2 cellular contexts compared by ENCODE assay signal in genomic region chr1:15370781-15371467, GRCh38.
TF ChIP-seq lines count a peak whose summit lies in the region.

No MANE protein-coding gene starts in this region.

TF ChIP-seq in SK-N-SH, 30 proteins besides CTCF, POLR2A, EP300 and RAD21 (continued from another document):
- TF ChIP-seq REST (IDR thresholded peaks at IDR 0.05; ENCODE audit: low read depth, low read length) = no peak

TF ChIP-seq in SK-N-SH treated with all-trans-retinoic acid at 6 μM for 48 hours, 23 proteins besides CTCF, POLR2A, EP300 and RAD21 (continued from another document):
- TF ChIP-seq POU6F1 (CRISPR knock-in tag; IDR thresholded peaks at IDR 0.05; ENCODE audit: borderline replicate concordance, low read depth) (no peak), ARNTL (CRISPR knock-in tag; IDR thresholded peaks at IDR 0.05; ENCODE audit: borderline replicate concordance, low read depth) (no peak), ZFP3 (CRISPR knock-in tag; IDR thresholded peaks at IDR 0.05) (no peak), ESRRG (CRISPR knock-in tag; IDR thresholded peaks at IDR 0.05) (no peak), CREB5 (CRISPR knock-in tag; IDR thresholded peaks at IDR 0.05; ENCODE audit: low read depth) (no peak), PPARA (CRISPR knock-in tag; IDR thresholded peaks at IDR 0.05; ENCODE audit: borderline replicate concordance) (no peak), OSR1 (CRISPR knock-in tag; IDR thresholded peaks at IDR 0.05) (no peak), SNAI2 (CRISPR knock-in tag; IDR thresholded peaks at IDR 0.05) (no peak), TSHZ2 (CRISPR knock-in tag; IDR thresholded peaks at IDR 0.05) (no peak)
